35 cellular contexts compared by ENCODE assay signal in genomic region chr15:35088329-35088728, GRCh38. TPM values are rescaled to one million over a fixed set of nuclear protein-coding genes. Genes with fewer than 3 reads are reported as not detected.
"Had no signal": no experiment of that assay in that cellular context is flagged by ENCODE, and none has a peak within 500 bp of the region (broad histone marks: within the 10 kb centered on the region; RNA-seq: fewer than 3 reads in every experiment).

No MANE protein-coding gene starts in this region.

- H3K36me3 ChIP-seq: adrenal gland, cardiac muscle cell, colonic mucosa, WERI-Rb-1 had no signal

- H3K27me3 Mint-ChIP-seq: activated B cell treated with CpG ODN at 0.5 μM for 24 hours; activated CD8-positive, alpha-beta T cell treated with anti-CD3 and anti-CD28 coated beads for 36 hours; activated naive CD4-positive, alpha-beta T cell treated with anti-CD3 and anti-CD28 coated beads, Interleukin-2, amount 50 U/mL, for 24 hours; activated naive CD8-positive, alpha-beta T cell treated with anti-CD3 and anti-CD28 coated beads for 36 hours; activated naive CD8-positive, alpha-beta T cell treated with anti-CD3 and anti-CD28 coated beads, Interleukin-2, amount 50 U/mL, for 24 hours had no signal

- DNase-seq: activated B cell treated with CpG ODN at 0.5 μM for 24 hours; activated CD4-positive, alpha-beta T cell treated with anti-CD3 and anti-CD28 coated beads for 48 hours; activated CD4-positive, alpha-beta T cell treated with anti-CD3 and anti-CD28 coated beads, Interleukin-2, amount 50 U/mL, for 1 hour; activated CD4-positive, alpha-beta T cell treated with anti-CD3 and anti-CD28 coated beads, Interleukin-2, amount 50 U/mL, for 48 hours; activated CD8-positive, alpha-beta memory T cell treated with anti-CD3 and anti-CD28 coated beads for 24 hours; activated CD8-positive, alpha-beta T cell treated with anti-CD3 and anti-CD28 coated beads for 36 hours; activated effector memory CD4-positive, alpha-beta T cell treated with anti-CD3 and anti-CD28 coated beads, Interleukin-2, amount 50 U/mL, for 16 hours; activated naive CD4-positive, alpha-beta T cell treated with anti-CD3 and anti-CD28 coated beads for 36 hours; activated naive CD8-positive, alpha-beta T cell treated with anti-CD3 and anti-CD28 coated beads for 36 hours; activated naive CD8-positive, alpha-beta T cell treated with anti-CD3 and anti-CD28 coated beads, Interleukin-2, amount 50 U/mL, for 24 hours; activated T-cell treated with anti-CD3 and anti-CD28 coated beads, Interleukin-2, amount 50 U/mL, for 4 hours; adrenal gland; amygdala; aorta; body of pancreas; central memory CD4-positive, alpha-beta T cell; cerebellar nuclear complex; colonic mucosa; effector CD8-positive, alpha-beta T cell; foreskin fibroblast; head of caudate nucleus; T-helper 1 cell; T-helper 17 cell; T1000; WERI-Rb-1 had no signal

- H3K4me3 Mint-ChIP-seq: activated B cell treated with CpG ODN at 0.5 μM for 24 hours; activated CD8-positive, alpha-beta T cell treated with anti-CD3 and anti-CD28 coated beads for 36 hours; activated naive CD4-positive, alpha-beta T cell treated with anti-CD3 and anti-CD28 coated beads for 36 hours; activated naive CD4-positive, alpha-beta T cell treated with anti-CD3 and anti-CD28 coated beads, Interleukin-2, amount 50 U/mL, for 24 hours; activated naive CD8-positive, alpha-beta T cell treated with anti-CD3 and anti-CD28 coated beads for 36 hours; activated naive CD8-positive, alpha-beta T cell treated with anti-CD3 and anti-CD28 coated beads, Interleukin-2, amount 50 U/mL, for 24 hours; activated T-cell treated with anti-CD3 and anti-CD28 coated beads, Interleukin-2, amount 50 U/mL, for 4 hours; T-helper 17 cell; T-helper 2 cell treated with Interferon-gamma antibody and Interleukin-4, amounts not matched to agents 5 μg/mL and 100 μg/mL, for 36 hours had no signal

- H3K27ac ChIP-seq: adrenal gland, body of pancreas, cardiac muscle cell, colonic mucosa, epithelial cell of prostate, WERI-Rb-1 had no signal

- H3K27ac Mint-ChIP-seq: activated B cell treated with CpG ODN at 0.5 μM for 24 hours; activated CD8-positive, alpha-beta T cell treated with anti-CD3 and anti-CD28 coated beads for 36 hours; activated naive CD4-positive, alpha-beta T cell treated with anti-CD3 and anti-CD28 coated beads for 36 hours; activated naive CD4-positive, alpha-beta T cell treated with anti-CD3 and anti-CD28 coated beads, Interleukin-2, amount 50 U/mL, for 24 hours; activated naive CD8-positive, alpha-beta T cell treated with anti-CD3 and anti-CD28 coated beads for 36 hours; activated naive CD8-positive, alpha-beta T cell treated with anti-CD3 and anti-CD28 coated beads, Interleukin-2, amount 50 U/mL, for 24 hours; activated T-helper 2 cell treated with anti-CD3 and anti-CD28 coated beads, Interferon-gamma antibody, Interleukin-2, Interleukin-4, amounts not matched to agents 10 μg/mL and 5 μg/mL and 100 μg/mL, durations not matched to agents 14 hours and 24 hours and 36 hours; T-helper 17 cell; T-helper 2 cell treated with Interferon-gamma antibody and Interleukin-4, amounts not matched to agents 5 μg/mL and 100 μg/mL, for 36 hours had no signal

- H3K4me1 ChIP-seq: adrenal gland, body of pancreas, colonic mucosa had no signal

- FAIRE-seq: endometrium, endothelial cell of umbilical vein, frontal cortex had no signal

- ATAC-seq: activated CD4-positive, CD25-positive, alpha-beta regulatory T cell treated with anti-CD3 and anti-CD28 coated beads, Interleukin-2, amount 50 U/mL, for 24 hours; activated CD8-positive, alpha-beta T cell treated with anti-CD3 and anti-CD28 coated beads for 36 hours; activated naive CD8-positive, alpha-beta T cell treated with anti-CD3 and anti-CD28 coated beads, Interleukin-2, amount 50 U/mL, for 24 hours; activated T-cell treated with anti-CD3 and anti-CD28 coated beads, Interleukin-2, amount 50 U/mL, for 4 hours; body of pancreas; T-helper 17 cell had no signal

- H3K4me3 ChIP-seq: adrenal gland, body of pancreas, cardiac muscle cell, colonic mucosa had no signal

- H3K36me3 Mint-ChIP-seq: activated naive CD8-positive, alpha-beta T cell treated with anti-CD3 and anti-CD28 coated beads for 36 hours had no signal

- H3K9me3 ChIP-seq: adrenal gland, body of pancreas, colonic mucosa had no signal

- H3K4me1 Mint-ChIP-seq: activated B cell treated with CpG ODN at 0.5 μM for 24 hours; activated naive CD4-positive, alpha-beta T cell treated with anti-CD3 and anti-CD28 coated beads, Interleukin-2, amount 50 U/mL, for 24 hours; activated naive CD8-positive, alpha-beta T cell treated with anti-CD3 and anti-CD28 coated beads for 36 hours; activated naive CD8-positive, alpha-beta T cell treated with anti-CD3 and anti-CD28 coated beads, Interleukin-2, amount 50 U/mL, for 24 hours; T-helper 17 cell had no signal

- H3K9me3 Mint-ChIP-seq: activated B cell treated with CpG ODN at 0.5 μM for 24 hours; activated CD8-positive, alpha-beta T cell treated with anti-CD3 and anti-CD28 coated beads for 36 hours; activated naive CD4-positive, alpha-beta T cell treated with anti-CD3 and anti-CD28 coated beads for 36 hours; activated naive CD4-positive, alpha-beta T cell treated with anti-CD3 and anti-CD28 coated beads, Interleukin-2, amount 50 U/mL, for 24 hours; activated naive CD8-positive, alpha-beta T cell treated with anti-CD3 and anti-CD28 coated beads for 36 hours; activated naive CD8-positive, alpha-beta T cell treated with anti-CD3 and anti-CD28 coated beads, Interleukin-2, amount 50 U/mL, for 24 hours; activated T-helper 2 cell treated with anti-CD3 and anti-CD28 coated beads, Interferon-gamma antibody, Interleukin-2, Interleukin-4, amounts not matched to agents 10 μg/mL and 5 μg/mL and 100 μg/mL, durations not matched to agents 14 hours and 24 hours and 36 hours; T-helper 2 cell treated with Interferon-gamma antibody and Interleukin-4, amounts not matched to agents 5 μg/mL and 100 μg/mL, for 36 hours had no signal

- H3K27me3 ChIP-seq: adrenal gland, body of pancreas, cardiac muscle cell, colonic mucosa had no signal

RNA-seq across cellular contexts. Expression of gene NANOGP8, which starts 3.2 kb away (rescaled TPM):
- total RNA-seq: activated CD8-positive, alpha-beta T cell treated with anti-CD3 and anti-CD28 coated beads for 36 hours; activated naive CD4-positive, alpha-beta T cell treated with anti-CD3 and anti-CD28 coated beads for 36 hours; activated naive CD8-positive, alpha-beta T cell treated with anti-CD3 and anti-CD28 coated beads for 36 hours; activated T-cell treated with anti-CD3 and anti-CD28 coated beads, Interleukin-2, amount 50 U/mL, for 4 hours; activated T-helper 2 cell treated with anti-CD3 and anti-CD28 coated beads, Interferon-gamma antibody, Interleukin-2, Interleukin-4, amounts not matched to agents 10 μg/mL and 5 μg/mL and 100 μg/mL, durations not matched to agents 14 hours and 24 hours and 36 hours; cardiac muscle cell; colonic mucosa; dermis microvascular lymphatic vessel endothelial cell; endothelial cell of umbilical vein; frontal cortex; T-helper 17 cell had no signal
- polyA plus RNA-seq: adrenal gland, aorta, cardiac muscle cell, endothelial cell of umbilical vein had no signal
